Comparison of ENCODE assay signal across 9 cellular contexts in the genomic region with DNA sequence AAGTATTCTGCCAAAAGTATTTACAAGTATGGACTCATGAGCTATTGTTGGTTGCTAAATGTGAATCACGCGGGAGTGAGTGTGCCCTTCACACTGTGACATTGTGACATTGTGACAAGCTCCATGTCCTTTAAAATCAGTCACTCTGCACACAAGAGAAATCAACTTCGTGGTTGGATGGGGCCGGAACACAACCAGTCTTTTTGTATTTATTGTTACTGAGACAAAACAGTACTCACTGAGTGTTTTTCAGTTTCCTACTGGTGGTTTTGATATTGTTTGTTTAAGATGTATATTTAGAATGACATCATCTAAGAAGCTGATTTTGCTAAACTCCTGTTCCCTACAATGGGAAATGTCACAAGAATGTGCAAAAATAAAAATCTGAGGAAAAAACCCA.
DNase-seq lines count a peak whose midpoint lies in the region; ATAC-seq and TF ChIP-seq lines count a peak whose summit lies in the region.
"Had no signal": no experiment of that assay in that cellular context is flagged by ENCODE, and none has a peak within 500 bp of the region (broad histone marks: within the 10 kb centered on the region; RNA-seq: fewer than 3 reads in every experiment).

No MANE protein-coding gene starts in this region.

- no peaks in the 10 kb centered on the region for H3K4me1 Mint-ChIP-seq in stimulated activated naive B cell treated with anti-CD40 and anti-IgM and Interleukin-4, amounts not matched to agents 10 μg/mL and 1 μg/mL and 100 μg/mL, for 72 hours

- no peak overlapping the region for H3K4me3 Mint-ChIP-seq in stimulated activated naive B cell treated with anti-CD40 and anti-IgM and Interleukin-4, amounts not matched to agents 10 μg/mL and 1 μg/mL and 100 μg/mL, for 72 hours

- H3K27me3 Mint-ChIP-seq in stimulated activated naive B cell treated with anti-CD40 and anti-IgM and Interleukin-4, amounts not matched to agents 10 μg/mL and 1 μg/mL and 100 μg/mL, for 72 hours, result no peaks in the 10 kb centered on the region

- DNase-seq in ELR (ENCODE audit: low read depth), result peak; percentile 6
- peak; percentile 32 for DNase-seq in choroid plexus epithelial cell (ENCODE audit: low read depth)
- DNase-seq in dedifferentiated amniotic fluid mesenchymal stem cell (ENCODE audit: extremely low spot score), result no peak
- DNase-seq in effector CD8-positive, alpha-beta T cell (lab: John Stamatoyannopoulos, UW), result no peak
- DNase-seq in activated effector memory CD4-positive, alpha-beta T cell treated with Interleukin-2 at 50 U/mL for 16 hours, result no peak
- no peak for DNase-seq in stimulated activated naive B cell treated with anti-CD40 and anti-IgM and Interleukin-4, amounts not matched to agents 10 μg/mL and 1 μg/mL and 100 μg/mL, for 72 hours
- DNase-seq: mesendoderm had no signal

- H3K27ac Mint-ChIP-seq in stimulated activated naive B cell treated with anti-CD40 and anti-IgM and Interleukin-4, amounts not matched to agents 10 μg/mL and 1 μg/mL and 100 μg/mL, for 72 hours, result no peak overlapping the region

- TF ChIP-seq CTCF in choroid plexus epithelial cell (conservative IDR thresholded peaks at IDR 0.05; ENCODE audit: low read depth, low read length), result no peak

- H3K9me3 Mint-ChIP-seq in stimulated activated naive B cell treated with anti-CD40 and anti-IgM and Interleukin-4, amounts not matched to agents 10 μg/mL and 1 μg/mL and 100 μg/mL, for 72 hours, result no peaks in the 10 kb centered on the region

- H3K36me3 Mint-ChIP-seq in stimulated activated naive B cell treated with anti-CD40 and anti-IgM and Interleukin-4, amounts not matched to agents 10 μg/mL and 1 μg/mL and 100 μg/mL, for 72 hours, result no peaks in the 10 kb centered on the region

- peak; percentile 57 for ATAC-seq in GM19397 (IDR thresholded peaks at IDR 0.05; ENCODE audit: unreplicated experiment)
- ATAC-seq in HG03064 (IDR thresholded peaks at IDR 0.05; ENCODE audit: low read depth, unreplicated experiment), result peak; percentile 75
- no peak for ATAC-seq in stimulated activated naive B cell treated with anti-CD40 and anti-IgM and Interleukin-4, amounts not matched to agents 10 μg/mL and 1 μg/mL and 100 μg/mL, for 72 hours (replicated peaks)

- no peak overlapping the region for H3K4me3 ChIP-seq in choroid plexus epithelial cell (ENCODE audit: low read depth, low read length)

Comparison
In these comparisons a context has a peak if more than half of its experiments do, and no peak if none do; other contexts are left out.
1. DNase-seq: peak in ELR (single experiment) and choroid plexus epithelial cell (single experiment); none in dedifferentiated amniotic fluid mesenchymal stem cell (single experiment), effector CD8-positive, alpha-beta T cell (single experiment), activated effector memory CD4-positive, alpha-beta T cell treated with Interleukin-2 at 50 U/mL for 16 hours (single experiment) and stimulated activated naive B cell treated with anti-CD40 and anti-IgM and Interleukin-4, amounts not matched to agents 10 μg/mL and 1 μg/mL and 100 μg/mL, for 72 hours (single experiment).
2. ATAC-seq: peak in GM19397 (single experiment) and HG03064 (single experiment); none in stimulated activated naive B cell treated with anti-CD40 and anti-IgM and Interleukin-4, amounts not matched to agents 10 μg/mL and 1 μg/mL and 100 μg/mL, for 72 hours (0 of 2).